In genomic region chr5:172403191-172403794, GRCh38 we compare ENCODE assay signal across 11 cellular contexts. TPM values are rescaled to one million over a fixed set of nuclear protein-coding genes. Genes with fewer than 3 reads are reported as not detected.
DNase-seq lines count a peak whose midpoint lies in the region; ATAC-seq and TF ChIP-seq lines count a peak whose summit lies in the region.
"Had no signal": no experiment of that assay in that cellular context is flagged by ENCODE, and none has a peak within 500 bp of the region (broad histone marks: within the 10 kb centered on the region; RNA-seq: fewer than 3 reads in every experiment).

No MANE protein-coding gene starts in this region.

- H3K9ac ChIP-seq in IMR-90 (ENCODE audit: low read depth, low read length), result no peak overlapping the region

- CTCF ChIA-PET in IMR-90 (lab: Yijun Ruan, JAX), result interaction anchor here (1.0 kb wide), 1 partner anchor 16 kb away, joined by 3 read pairs; no protein-coding TSS in a partner anchor

- H4K5ac ChIP-seq in IMR-90 (ENCODE audit: low read depth, low read length), result peak overlapping the region; percentile 44; the same call in 1 of the 2 replicates

- H2BK15ac ChIP-seq in IMR-90 (ENCODE audit: low read depth, low read length), result no peak overlapping the region

- dilution Hi-C loops in IMR-90 (cut with HindIII; ENCODE audit: low sequenced_read_pairs, unreplicated experiment), result no loop called here

- no peak overlapping the region for H2AK9ac ChIP-seq in IMR-90 (replicated peaks; ENCODE audit: low read depth, low read length, poor library complexity)

- no TSS peak for BruUV-seq in IMR-90 (replicated peaks; lab: Mats Ljungman, UMichigan)

- H3K4me2 ChIP-seq in IMR-90 (ENCODE audit: low read depth, low read length), result no peak overlapping the region; the same call in 1 of the 2 replicates

- peak overlapping the region; percentile 37; the same call in 1 of the 2 replicates for H3K4ac ChIP-seq in IMR-90 (ENCODE audit: low read depth, low read length)

- H2BK5ac ChIP-seq in IMR-90 (ENCODE audit: low read depth, low read length, poor library complexity, severe bottlenecking), result no peak overlapping the region

- peaks cover 22% of the 10 kb centered on the region for H3K27me3 Mint-ChIP-seq in stimulated activated memory B cell treated with anti-CD40 and anti-IgM and Interleukin-4, amounts not matched to agents 10 μg/mL and 1 μg/mL and 100 μg/mL, for 72 hours

- no peak overlapping the region for H2AK5ac ChIP-seq in IMR-90 (ENCODE audit: low read depth, low read length)

- H3K36me3 Mint-ChIP-seq in stimulated activated memory B cell treated with anti-CD40 and anti-IgM and Interleukin-4, amounts not matched to agents 10 μg/mL and 1 μg/mL and 100 μg/mL, for 72 hours, result no peaks in the 10 kb centered on the region
- H3K36me3 Mint-ChIP-seq: activated naive CD8-positive, alpha-beta T cell had no signal

- H3K36me3 ChIP-seq in IMR-90 (ENCODE audit: control insufficient read depth, insufficient read depth, low read length) (peaks cover 25% of the 10 kb centered on the region), right lobe of liver (no peaks in the 10 kb centered on the region)

- no peak overlapping the region for H3K4me3 Mint-ChIP-seq in stimulated activated memory B cell treated with anti-CD40 and anti-IgM and Interleukin-4, amounts not matched to agents 10 μg/mL and 1 μg/mL and 100 μg/mL, for 72 hours
- H3K4me3 Mint-ChIP-seq: activated naive CD8-positive, alpha-beta T cell had no signal

- peak overlapping the region; percentile 12; the same call in 1 of the 2 replicates for H3K18ac ChIP-seq in IMR-90 (ENCODE audit: low read depth, low read length)

- H3K79me1 ChIP-seq in IMR-90 (ENCODE audit: low read depth in 1 of 2, low read length in 2 of 2), result peaks cover 6 to 28% of the 10 kb centered on the region in 2 experiments; a peak in 3 of 4 replicates

- H3K56ac ChIP-seq in IMR-90 (ENCODE audit: extremely low read depth, insufficient read depth, low read length), result no peak overlapping the region

- H4K8ac ChIP-seq in IMR-90 (ENCODE audit: low read depth in 2 of 2, low read length in 2 of 2), result peak overlapping the region; percentile 58 to 61; a peak in 1 of 4 replicates

- TF ChIP-seq CTCF in IMR-90 (conservative IDR thresholded peaks at IDR 0.05; ENCODE audit: low read depth, low read length) (no peak), right lobe of liver (IDR thresholded peaks at IDR 0.05) (no peak)

- peaks cover 10% of the 10 kb centered on the region; the same call in 1 of the 2 replicates for H4K20me1 ChIP-seq in IMR-90 (ENCODE audit: insufficient read depth, low read length)

- H3K14ac ChIP-seq in IMR-90 (replicated peaks; ENCODE audit: low read depth, low read length), result 0 out of 2 replicates have a peak overlapping the region, but pooled peaks have one; percentile 65

- H3K27ac Mint-ChIP-seq in stimulated activated memory B cell treated with anti-CD40 and anti-IgM and Interleukin-4, amounts not matched to agents 10 μg/mL and 1 μg/mL and 100 μg/mL, for 72 hours, result no peak overlapping the region
- H3K27ac Mint-ChIP-seq: activated naive CD8-positive, alpha-beta T cell had no signal

- DNase-seq in IMR-90 (peak; percentile 67), right lobe of liver (no peak), NCI-H1092 (lab: John Stamatoyannopoulos, UW) (no peak), AG20443 (ENCODE audit: low spot score) (no peak)
- no peak for DNase-seq in stimulated activated CD4-positive, alpha-beta T cell treated with anti-CD3 and anti-CD28 coated beads, Interleukin-4, amount 100 ng/mL, for 1 hour
- DNase-seq: NCI-H1092 treated with DMSO at 0.1 percent for 48 hours had no signal

- no peak overlapping the region for H2BK20ac ChIP-seq in IMR-90 (ENCODE audit: low read depth, low read length)

- H3K9me3 ChIP-seq in IMR-90 (ENCODE audit: control insufficient read depth, insufficient read depth, low read length) (no peaks in the 10 kb centered on the region), right lobe of liver (no peaks in the 10 kb centered on the region)

- peak overlapping the region; percentile 1 for H2AFZ ChIP-seq in IMR-90 (replicated peaks; ENCODE audit: low read length, poor library complexity)

- ATAC-seq in IMR-90 (ENCODE audit: low read depth) (peak; percentile 64), esophagus mucosa (peak; percentile 11), right lobe of liver (peak in 3 of 4 donors; percentile 14 to 38 (median 34))
- ATAC-seq in stimulated activated memory B cell treated with anti-CD40 and anti-IgM and Interleukin-4, amounts not matched to agents 10 μg/mL and 1 μg/mL and 100 μg/mL, for 72 hours, result no peak
- ATAC-seq: SK-N-SH treated with all-trans-retinoic acid at 6 μM for 48 hours had no signal

- no peaks in the 10 kb centered on the region for H3K9me3 Mint-ChIP-seq in stimulated activated memory B cell treated with anti-CD40 and anti-IgM and Interleukin-4, amounts not matched to agents 10 μg/mL and 1 μg/mL and 100 μg/mL, for 72 hours

- H3K9me1 ChIP-seq in IMR-90 (ENCODE audit: insufficient read depth, low read length), result peaks cover 7% of the 10 kb centered on the region; the same call in 1 of the 2 replicates

- 0% methylated on average over 2 of the region's 11 CpGs; no CpG with 5 or more reads in 1 of the 2 experiments for WGBS in IMR-90 (ENCODE audit: extremely low coverage in 2 of 2, insufficient read length in 1 of 2), 2 experiments
- WGBS in right lobe of liver (ENCODE audit: insufficient coverage, low coverage, low lambda C conversion rate, missing lambda C conversion rate), result 72% methylated on average over 10 of the region's 11 CpGs

- in situ Hi-C loops in IMR-90 (cut with MboI; ENCODE audit: low sequenced_read_pairs), result no loop called here

- H3K27me3 ChIP-seq in IMR-90 (ENCODE audit: control insufficient read depth, insufficient read depth, low read length) (no peaks in the 10 kb centered on the region), right lobe of liver (no peaks in the 10 kb centered on the region)

- intact Hi-C loops in IMR-90 (cut with micrococcal nuclease), result no loop called here
- intact Hi-C loops in right lobe of liver (cut with DNase I), result no loop called here

- H3K4me3 ChIP-seq in IMR-90 (ENCODE audit: insufficient read depth, low read depth, low read length), result no peak overlapping the region
- H3K4me3 ChIP-seq in right lobe of liver, result no peak overlapping the region
- H3K4me3 ChIP-seq in skin epidermis, result no peak overlapping the region

- POLR2A ChIA-PET in IMR-90 (lab: Charles Lee; ENCODE audit: unreplicated experiment), result no interaction called here

- H3K27ac ChIP-seq in IMR-90 (ENCODE audit: insufficient read depth, low read length) (peak overlapping the region; percentile 69; the same call in 1 of the 2 replicates), right lobe of liver (no peak overlapping the region), skin epidermis (peak overlapping the region in 19 of 21 experiments; percentile 19 to 89 (median 62))

- H3K23ac ChIP-seq in IMR-90 (ENCODE audit: low read depth, low read length), result no peak overlapping the region

- no peak overlapping the region; the same call in 1 of the 2 replicates for H2BK120ac ChIP-seq in IMR-90 (ENCODE audit: low read depth, low read length)

- TF ChIP-seq POLR2A in IMR-90 (IDR thresholded peaks at IDR 0.05; ENCODE audit: low read depth, low read length) (no peak), right lobe of liver (IDR thresholded peaks at IDR 0.05) (no peak)

- peaks cover 18% of the 10 kb centered on the region for H3K4me1 ChIP-seq in IMR-90 (ENCODE audit: control insufficient read depth, insufficient read depth, low read length)
- no peaks in the 10 kb centered on the region for H3K4me1 ChIP-seq in right lobe of liver

- TF ChIP-seq RAD21 in IMR-90 (IDR thresholded peaks at IDR 0.05; ENCODE audit: low read length), result no peak

- no peaks in the 10 kb centered on the region for H3K4me1 Mint-ChIP-seq in stimulated activated memory B cell treated with anti-CD40 and anti-IgM and Interleukin-4, amounts not matched to agents 10 μg/mL and 1 μg/mL and 100 μg/mL, for 72 hours

- H4K91ac ChIP-seq in IMR-90 (ENCODE audit: insufficient read depth, low read depth, low read length), result 0 out of 2 replicates have a peak overlapping the region, but pooled peaks have one; percentile 11

TF ChIP-seq in IMR-90, 13 proteins besides CTCF, POLR2A, EP300 and RAD21:
- no peak for TF ChIP-seq MXI1 (IDR thresholded peaks at IDR 0.05; ENCODE audit: borderline replicate concordance, low read depth, low read length)
- TF ChIP-seq MAFK (IDR thresholded peaks at IDR 0.05; ENCODE audit: low read depth, low read length), result peak; percentile 94
- TF ChIP-seq CEBPB (IDR thresholded peaks at IDR 0.05; ENCODE audit: low read depth, low read length), result peak; percentile 69

RNA-seq across cellular contexts. Expression of gene SH3PXD2B, which starts 51.0 kb away (rescaled TPM):
- total RNA-seq in IMR-90 (2012; rRNA removed), result 7.8 and 8.2 TPM in 2 replicates
- polyA plus RNA-seq in IMR-90 (2012; rRNA removed), result 14.4 and 15.0 TPM in 2 replicates
- polyA plus RNA-seq in IMR-90 (2012; cell fraction: cytosol; rRNA removed), result 6.6 and 11.4 TPM in 2 replicates
- 16.7 and 24.7 TPM in 2 replicates for polyA plus RNA-seq in IMR-90 (2012; cell fraction: nucleus; rRNA removed; ENCODE audit: low replicate concordance)
- 16.5 TPM for total RNA-seq in esophagus mucosa
- total RNA-seq in right lobe of liver, result 1 to 10 TPM; 2.5 to 6.8 (median 5.2) TPM

Comparison
In these comparisons a context has a peak if more than half of its experiments do, and no peak if none do; other contexts are left out.
1. H3K27ac ChIP-seq: peak in IMR-90 (single experiment) and skin epidermis (19 of 21); none in right lobe of liver (0 of 3).